Comparison of ENCODE assay signal across 1 cellular context in the genomic region with DNA sequence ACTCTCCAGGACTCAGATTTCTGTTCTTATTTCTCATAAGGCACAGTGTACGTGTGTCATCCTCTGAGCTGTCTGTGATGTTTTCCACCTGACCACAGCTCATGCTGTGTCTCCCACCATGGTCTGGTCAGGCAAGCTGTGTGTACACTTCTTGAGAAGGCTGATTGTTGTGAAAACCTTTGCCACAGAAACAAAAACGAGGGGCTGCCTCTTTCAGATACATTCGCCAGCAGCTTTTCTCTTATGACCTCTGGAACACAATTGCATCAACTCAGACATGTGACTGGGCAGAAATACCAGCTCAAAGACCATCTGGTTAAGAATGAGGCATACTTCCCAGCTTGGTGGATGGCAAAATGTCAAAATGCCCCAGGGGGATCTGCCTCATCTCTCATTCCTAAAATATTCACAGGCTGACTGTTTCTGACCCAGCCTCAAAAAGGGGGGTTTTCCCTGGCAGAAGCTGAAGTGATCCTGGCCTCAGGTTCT.
A peak's percentile ranks its signal among the peaks of the same experiment; 100 is the strongest.
TF ChIP-seq lines count a peak whose summit lies in the region.

No MANE protein-coding gene starts in this region.

TF ChIP-seq in HepG2, 621 proteins besides CTCF, POLR2A, EP300 and RAD21 (continued from another document):
- no peak for TF ChIP-seq MIER3 (CRISPR knock-in tag; IDR thresholded peaks at IDR 0.05; ENCODE audit: borderline replicate concordance)
- TF ChIP-seq MED1 (CRISPR knock-in tag; IDR thresholded peaks at IDR 0.05) = 0 out of 2 replicates have a peak, but pooled peaks have one; percentile 19
- 0 out of 2 replicates have a peak, but pooled peaks have one; percentile 17 for TF ChIP-seq SOX5 (CRISPR knock-in tag; IDR thresholded peaks at IDR 0.05; ENCODE audit: borderline replicate concordance)
- TF ChIP-seq, protein P1, sequence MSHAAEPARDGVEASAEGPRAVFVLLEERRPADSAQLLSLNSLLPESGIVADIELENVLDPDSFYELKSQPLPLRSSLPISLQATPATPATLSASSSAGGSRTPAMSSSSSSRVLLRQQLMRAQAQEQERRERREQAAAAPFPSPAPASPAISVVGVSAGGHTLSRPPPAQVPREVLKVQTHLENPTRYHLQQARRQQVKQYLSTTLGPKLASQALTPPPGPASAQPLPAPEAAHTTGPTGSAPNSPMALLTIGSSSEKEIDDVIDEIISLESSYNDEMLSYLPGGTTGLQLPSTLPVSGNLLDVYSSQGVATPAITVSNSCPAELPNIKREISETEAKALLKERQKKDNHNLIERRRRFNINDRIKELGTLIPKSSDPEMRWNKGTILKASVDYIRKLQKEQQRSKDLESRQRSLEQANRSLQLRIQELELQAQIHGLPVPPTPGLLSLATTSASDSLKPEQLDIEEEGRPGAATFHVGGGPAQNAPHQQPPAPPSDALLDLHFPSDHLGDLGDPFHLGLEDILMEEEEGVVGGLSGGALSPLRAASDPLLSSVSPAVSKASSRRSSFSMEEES (CRISPR knock-in tag; IDR thresholded peaks at IDR 0.05) = peak; percentile 89
- TF ChIP-seq ZNF713 (CRISPR knock-in tag; IDR thresholded peaks at IDR 0.05) = no peak
- TF ChIP-seq MEIS1 (CRISPR knock-in tag; IDR thresholded peaks at IDR 0.05; ENCODE audit: borderline replicate concordance) = no peak
- no peak for TF ChIP-seq JUN (CRISPR knock-in tag; IDR thresholded peaks at IDR 0.05)
- TF ChIP-seq AHR (CRISPR knock-in tag; IDR thresholded peaks at IDR 0.05) = no peak
- peak; percentile 22; the same call in 1 of the 2 replicates for TF ChIP-seq NFE2L2 (IDR thresholded peaks at IDR 0.05; ENCODE audit: low read length)
- TF ChIP-seq, protein P2, sequence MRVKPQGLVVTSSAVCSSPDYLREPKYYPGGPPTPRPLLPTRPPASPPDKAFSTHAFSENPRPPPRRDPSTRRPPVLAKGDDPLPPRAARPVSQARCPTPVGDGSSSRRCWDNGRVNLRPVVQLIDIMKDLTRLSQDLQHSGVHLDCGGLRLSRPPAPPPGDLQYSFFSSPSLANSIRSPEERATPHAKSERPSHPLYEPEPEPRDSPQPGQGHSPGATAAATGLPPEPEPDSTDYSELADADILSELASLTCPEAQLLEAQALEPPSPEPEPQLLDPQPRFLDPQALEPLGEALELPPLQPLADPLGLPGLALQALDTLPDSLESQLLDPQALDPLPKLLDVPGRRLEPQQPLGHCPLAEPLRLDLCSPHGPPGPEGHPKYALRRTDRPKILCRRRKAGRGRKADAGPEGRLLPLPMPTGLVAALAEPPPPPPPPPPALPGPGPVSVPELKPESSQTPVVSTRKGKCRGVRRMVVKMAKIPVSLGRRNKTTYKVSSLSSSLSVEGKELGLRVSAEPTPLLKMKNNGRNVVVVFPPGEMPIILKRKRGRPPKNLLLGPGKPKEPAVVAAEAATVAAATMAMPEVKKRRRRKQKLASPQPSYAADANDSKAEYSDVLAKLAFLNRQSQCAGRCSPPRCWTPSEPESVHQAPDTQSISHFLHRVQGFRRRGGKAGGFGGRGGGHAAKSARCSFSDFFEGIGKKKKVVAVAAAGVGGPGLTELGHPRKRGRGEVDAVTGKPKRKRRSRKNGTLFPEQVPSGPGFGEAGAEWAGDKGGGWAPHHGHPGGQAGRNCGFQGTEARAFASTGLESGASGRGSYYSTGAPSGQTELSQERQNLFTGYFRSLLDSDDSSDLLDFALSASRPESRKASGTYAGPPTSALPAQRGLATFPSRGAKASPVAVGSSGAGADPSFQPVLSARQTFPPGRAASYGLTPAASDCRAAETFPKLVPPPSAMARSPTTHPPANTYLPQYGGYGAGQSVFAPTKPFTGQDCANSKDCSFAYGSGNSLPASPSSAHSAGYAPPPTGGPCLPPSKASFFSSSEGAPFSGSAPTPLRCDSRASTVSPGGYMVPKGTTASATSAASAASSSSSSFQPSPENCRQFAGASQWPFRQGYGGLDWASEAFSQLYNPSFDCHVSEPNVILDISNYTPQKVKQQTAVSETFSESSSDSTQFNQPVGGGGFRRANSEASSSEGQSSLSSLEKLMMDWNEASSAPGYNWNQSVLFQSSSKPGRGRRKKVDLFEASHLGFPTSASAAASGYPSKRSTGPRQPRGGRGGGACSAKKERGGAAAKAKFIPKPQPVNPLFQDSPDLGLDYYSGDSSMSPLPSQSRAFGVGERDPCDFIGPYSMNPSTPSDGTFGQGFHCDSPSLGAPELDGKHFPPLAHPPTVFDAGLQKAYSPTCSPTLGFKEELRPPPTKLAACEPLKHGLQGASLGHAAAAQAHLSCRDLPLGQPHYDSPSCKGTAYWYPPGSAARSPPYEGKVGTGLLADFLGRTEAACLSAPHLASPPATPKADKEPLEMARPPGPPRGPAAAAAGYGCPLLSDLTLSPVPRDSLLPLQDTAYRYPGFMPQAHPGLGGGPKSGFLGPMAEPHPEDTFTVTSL (CRISPR knock-in tag; IDR thresholded peaks at IDR 0.05; ENCODE audit: borderline replicate concordance) = peak; percentile 41; the same call in 1 of the 2 replicates
- TF ChIP-seq, protein P3, sequence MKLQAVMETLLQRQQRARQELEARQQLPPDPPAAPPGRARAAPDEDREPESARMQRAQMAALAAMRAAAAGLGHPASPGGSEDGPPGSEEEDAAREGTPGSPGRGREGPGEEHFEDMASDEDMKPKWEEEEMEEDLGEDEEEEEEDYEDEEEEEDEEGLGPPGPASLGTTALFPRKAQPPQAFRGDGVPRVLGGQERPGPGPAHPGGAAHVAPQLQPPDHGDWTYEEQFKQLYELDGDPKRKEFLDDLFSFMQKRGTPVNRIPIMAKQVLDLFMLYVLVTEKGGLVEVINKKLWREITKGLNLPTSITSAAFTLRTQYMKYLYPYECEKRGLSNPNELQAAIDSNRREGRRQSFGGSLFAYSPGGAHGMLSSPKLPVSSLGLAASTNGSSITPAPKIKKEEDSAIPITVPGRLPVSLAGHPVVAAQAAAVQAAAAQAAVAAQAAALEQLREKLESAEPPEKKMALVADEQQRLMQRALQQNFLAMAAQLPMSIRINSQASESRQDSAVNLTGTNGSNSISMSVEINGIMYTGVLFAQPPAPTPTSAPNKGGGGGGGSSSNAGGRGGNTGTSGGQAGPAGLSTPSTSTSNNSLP (IDR thresholded peaks at IDR 0.05; ENCODE audit: low read depth, low read length) = no peak
- no peak for TF ChIP-seq SRSF1 (optimal IDR thresholded peaks at IDR 0.05; ENCODE audit: low read depth, low read length)
- peak; percentile 74; the same call in 1 of the 2 replicates for TF ChIP-seq CEBPB (IDR thresholded peaks at IDR 0.05; ENCODE audit: borderline replicate concordance, low read depth, low read length)
- peak; percentile 80 for TF ChIP-seq HNF4A (CRISPR knock-in tag; IDR thresholded peaks at IDR 0.05)
- 0 out of 2 replicates have a peak, but pooled peaks have one; percentile 20 for TF ChIP-seq ZNF501 (CRISPR knock-in tag; IDR thresholded peaks at IDR 0.05)
- TF ChIP-seq ZNF891 (CRISPR knock-in tag; IDR thresholded peaks at IDR 0.05) = no peak
- no peak for TF ChIP-seq NFKB2 (CRISPR knock-in tag; IDR thresholded peaks at IDR 0.05; ENCODE audit: borderline replicate concordance)
- TF ChIP-seq NR2F6 (IDR thresholded peaks at IDR 0.05) = peak; percentile 16; the same call in 1 of the 2 replicates
- TF ChIP-seq NR2F6 (CRISPR knock-in tag; IDR thresholded peaks at IDR 0.05) = no peak
- TF ChIP-seq, protein P4, sequence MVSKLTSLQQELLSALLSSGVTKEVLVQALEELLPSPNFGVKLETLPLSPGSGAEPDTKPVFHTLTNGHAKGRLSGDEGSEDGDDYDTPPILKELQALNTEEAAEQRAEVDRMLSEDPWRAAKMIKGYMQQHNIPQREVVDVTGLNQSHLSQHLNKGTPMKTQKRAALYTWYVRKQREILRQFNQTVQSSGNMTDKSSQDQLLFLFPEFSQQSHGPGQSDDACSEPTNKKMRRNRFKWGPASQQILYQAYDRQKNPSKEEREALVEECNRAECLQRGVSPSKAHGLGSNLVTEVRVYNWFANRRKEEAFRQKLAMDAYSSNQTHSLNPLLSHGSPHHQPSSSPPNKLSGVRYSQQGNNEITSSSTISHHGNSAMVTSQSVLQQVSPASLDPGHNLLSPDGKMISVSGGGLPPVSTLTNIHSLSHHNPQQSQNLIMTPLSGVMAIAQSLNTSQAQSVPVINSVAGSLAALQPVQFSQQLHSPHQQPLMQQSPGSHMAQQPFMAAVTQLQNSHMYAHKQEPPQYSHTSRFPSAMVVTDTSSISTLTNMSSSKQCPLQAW (CRISPR knock-in tag; IDR thresholded peaks at IDR 0.05) = no peak
- TF ChIP-seq KDM4B (CRISPR knock-in tag; IDR thresholded peaks at IDR 0.05) = no peak
- TF ChIP-seq, protein P5, sequence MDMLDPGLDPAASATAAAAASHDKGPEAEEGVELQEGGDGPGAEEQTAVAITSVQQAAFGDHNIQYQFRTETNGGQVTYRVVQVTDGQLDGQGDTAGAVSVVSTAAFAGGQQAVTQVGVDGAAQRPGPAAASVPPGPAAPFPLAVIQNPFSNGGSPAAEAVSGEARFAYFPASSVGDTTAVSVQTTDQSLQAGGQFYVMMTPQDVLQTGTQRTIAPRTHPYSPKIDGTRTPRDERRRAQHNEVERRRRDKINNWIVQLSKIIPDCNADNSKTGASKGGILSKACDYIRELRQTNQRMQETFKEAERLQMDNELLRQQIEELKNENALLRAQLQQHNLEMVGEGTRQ (IDR thresholded peaks at IDR 0.05; ENCODE audit: low read depth, low read length) = no peak
- TF ChIP-seq, protein P5 (CRISPR knock-in tag; IDR thresholded peaks at IDR 0.05; ENCODE audit: borderline replicate concordance) = peak; percentile 51; the same call in 1 of the 2 replicates
- peak; percentile 26; the same call in 1 of the 2 replicates for TF ChIP-seq HNF4G (IDR thresholded peaks at IDR 0.05; ENCODE audit: borderline replicate concordance, low read depth, low read length)
- no peak for TF ChIP-seq HNF4G (CRISPR knock-in tag; IDR thresholded peaks at IDR 0.05; ENCODE audit: borderline replicate concordance, low read depth)
- no peak for TF ChIP-seq ZNF296 (CRISPR knock-in tag; conservative IDR thresholded peaks at IDR 0.05)
- TF ChIP-seq TEAD3 (CRISPR knock-in tag; optimal IDR thresholded peaks at IDR 0.05; ENCODE audit: borderline replicate concordance) = peak; percentile 47
- no peak for TF ChIP-seq ARID2 (CRISPR knock-in tag; IDR thresholded peaks at IDR 0.05; ENCODE audit: borderline replicate concordance)
- TF ChIP-seq ZNF33A (CRISPR knock-in tag; IDR thresholded peaks at IDR 0.05; ENCODE audit: borderline replicate concordance) = no peak
- TF ChIP-seq ZNF878 (CRISPR knock-in tag; IDR thresholded peaks at IDR 0.05) = no peak
- TF ChIP-seq, protein P6, sequence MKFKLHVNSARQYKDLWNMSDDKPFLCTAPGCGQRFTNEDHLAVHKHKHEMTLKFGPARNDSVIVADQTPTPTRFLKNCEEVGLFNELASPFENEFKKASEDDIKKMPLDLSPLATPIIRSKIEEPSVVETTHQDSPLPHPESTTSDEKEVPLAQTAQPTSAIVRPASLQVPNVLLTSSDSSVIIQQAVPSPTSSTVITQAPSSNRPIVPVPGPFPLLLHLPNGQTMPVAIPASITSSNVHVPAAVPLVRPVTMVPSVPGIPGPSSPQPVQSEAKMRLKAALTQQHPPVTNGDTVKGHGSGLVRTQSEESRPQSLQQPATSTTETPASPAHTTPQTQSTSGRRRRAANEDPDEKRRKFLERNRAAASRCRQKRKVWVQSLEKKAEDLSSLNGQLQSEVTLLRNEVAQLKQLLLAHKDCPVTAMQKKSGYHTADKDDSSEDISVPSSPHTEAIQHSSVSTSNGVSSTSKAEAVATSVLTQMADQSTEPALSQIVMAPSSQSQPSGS (CRISPR knock-in tag; IDR thresholded peaks at IDR 0.05) = no peak
- no peak for TF ChIP-seq PITX1 (CRISPR knock-in tag; IDR thresholded peaks at IDR 0.05)
